In the genomic region with DNA sequence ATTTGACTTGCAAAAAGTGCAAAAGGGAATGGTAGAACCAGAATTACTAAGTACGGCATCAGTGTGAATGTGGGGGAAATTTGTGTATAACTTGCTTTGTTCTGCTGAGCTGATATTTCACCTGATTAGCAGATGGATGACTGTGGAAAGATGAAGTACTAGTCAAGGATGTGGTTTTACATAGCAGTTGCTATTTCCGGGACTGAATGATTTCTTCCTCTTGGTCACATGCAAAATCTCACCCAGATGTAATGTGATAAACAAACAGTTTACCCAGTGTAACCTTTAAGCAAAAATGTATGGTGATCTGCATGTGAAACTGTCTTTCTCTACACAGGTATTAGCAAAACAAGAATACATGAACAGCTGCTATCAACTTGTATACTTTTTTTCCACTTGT, we compare ENCODE assay signal across 8 cellular contexts. TPM values are rescaled to one million over a fixed set of nuclear protein-coding genes. Genes with fewer than 3 reads are reported as not detected.
DNase-seq lines count a peak whose midpoint lies in the region; ATAC-seq and TF ChIP-seq lines count a peak whose summit lies in the region.

No MANE protein-coding gene starts in this region.

- TF ChIP-seq CTCF in Calu3 (IDR thresholded peaks at IDR 0.05; ENCODE audit: unreplicated experiment), result no peak
- TF ChIP-seq CTCF in prostate gland (IDR thresholded peaks at IDR 0.05), result no peak

- H3K4me1 Mint-ChIP-seq in Calu3 (ENCODE audit: low read depth, unreplicated experiment), result peaks cover 56% of the 10 kb centered on the region
- H3K4me1 Mint-ChIP-seq in central memory CD8-positive, alpha-beta T cell, result peaks cover 48% of the 10 kb centered on the region

- no peaks in the 10 kb centered on the region for H3K36me3 ChIP-seq in prostate gland

- no peaks in the 10 kb centered on the region for H3K9me3 Mint-ChIP-seq in Calu3 (ENCODE audit: low read depth, unreplicated experiment)
- H3K9me3 Mint-ChIP-seq in central memory CD8-positive, alpha-beta T cell, result no peaks in the 10 kb centered on the region

- no peaks in the 10 kb centered on the region for H3K4me1 ChIP-seq in prostate gland (replicated peaks)

- ATAC-seq in GM21390 (IDR thresholded peaks at IDR 0.05; ENCODE audit: unreplicated experiment) (peak; percentile 79), HG03571 (IDR thresholded peaks at IDR 0.05; ENCODE audit: unreplicated experiment) (peak; percentile 48)
- ATAC-seq in central memory CD8-positive, alpha-beta T cell (replicated peaks; ENCODE audit: extremely low read depth, poor library complexity, severe bottlenecking), result peak; percentile 96

- DNase-seq in Calu3 (no peak), GDM1 (lab: John Stamatoyannopoulos, UW) (no peak), GM03348 (ENCODE audit: low spot score) (no peak), prostate gland (ENCODE audit: low spot score) (no peak), NCI-H446 (lab: John Stamatoyannopoulos, UW) (no peak)
- peak in 1 of 2 donors; percentile 16 for DNase-seq in central memory CD8-positive, alpha-beta T cell (ENCODE audit: low spot score in 2 of 2)

- H3K4me3 ChIP-seq in prostate gland, result no peak overlapping the region

- no peak overlapping the region for H3K27ac ChIP-seq in prostate gland

- intact Hi-C loops in Calu3 (cut with micrococcal nuclease; ENCODE audit: unreplicated experiment) (no loop called here), prostate gland (cut with DNase I) (no loop called here)

- TF ChIP-seq POLR2A in prostate gland (IDR thresholded peaks at IDR 0.05), result no peak

- H3K27me3 ChIP-seq in prostate gland (replicated peaks; ENCODE audit: insufficient read depth), result no peaks in the 10 kb centered on the region

- peaks cover 27% of the 10 kb centered on the region for H3K36me3 Mint-ChIP-seq in Calu3 (ENCODE audit: insufficient read depth, unreplicated experiment)
- peaks cover 12% of the 10 kb centered on the region for H3K36me3 Mint-ChIP-seq in central memory CD8-positive, alpha-beta T cell (ENCODE audit: insufficient read depth)

- peak overlapping the region; percentile 42 for H3K27ac Mint-ChIP-seq in Calu3 (ENCODE audit: unreplicated experiment)
- H3K27ac Mint-ChIP-seq in central memory CD8-positive, alpha-beta T cell (ENCODE audit: low read depth), result peak overlapping the region; percentile 83

- no TSS peak for BruUV-seq in Calu3 (replicated peaks; lab: Mats Ljungman, UMichigan)

- WGBS in prostate gland, result 58% methylated on average over 2 of the region's 2 CpGs

- CTCF ChIA-PET in Calu3 (lab: Charles Lee), result no interaction called here

- H3K9me3 ChIP-seq in prostate gland, result no peaks in the 10 kb centered on the region

- H3K27me3 Mint-ChIP-seq in Calu3 (ENCODE audit: unreplicated experiment), result no peaks in the 10 kb centered on the region
- no peaks in the 10 kb centered on the region for H3K27me3 Mint-ChIP-seq in central memory CD8-positive, alpha-beta T cell

- H3K4me3 Mint-ChIP-seq in Calu3 (ENCODE audit: low read depth, unreplicated experiment), result no peak overlapping the region
- peak overlapping the region; percentile 53 for H3K4me3 Mint-ChIP-seq in central memory CD8-positive, alpha-beta T cell

RNA-seq across cellular contexts. Expression of gene DCP2, which starts 46.1 kb away (rescaled TPM):
- 56.0 and 57.8 TPM in 2 replicates for total RNA-seq in Calu3 (2022)
- 10 to 100 TPM; 23.4 to 51.6 TPM for total RNA-seq in prostate gland
